Comparison of ENCODE assay signal across 8 cellular contexts in the genomic region with DNA sequence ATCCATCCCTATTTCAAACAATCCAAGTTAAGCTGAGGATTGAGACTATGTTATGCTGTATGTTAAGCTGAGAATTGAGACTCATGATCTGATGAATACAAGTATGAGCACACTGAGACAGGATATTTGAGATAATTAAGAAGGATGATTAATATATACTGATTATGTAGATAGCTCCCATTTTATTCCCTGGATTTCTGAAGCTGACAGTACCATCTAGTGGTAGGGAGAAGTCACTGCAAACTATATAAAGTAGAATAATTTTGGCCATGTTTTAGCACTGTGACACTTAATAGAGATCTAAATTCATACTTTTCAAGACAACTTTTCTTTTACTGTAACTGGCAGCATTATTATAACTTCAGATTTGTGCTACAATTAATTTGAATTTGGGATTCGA. TPM values are rescaled to one million over a fixed set of nuclear protein-coding genes. Genes with fewer than 3 reads are reported as not detected.
DNase-seq lines count a peak whose midpoint lies in the region; ATAC-seq and TF ChIP-seq lines count a peak whose summit lies in the region.

No MANE protein-coding gene starts in this region.

- H3K9me2 ChIP-seq in hepatocyte (replicated peaks; ENCODE audit: insufficient read depth): no peaks in the 10 kb centered on the region

- H3K4me3 ChIP-seq in AG04449 (ENCODE audit: low read depth, low read length) (no peak overlapping the region), hepatocyte (no peak overlapping the region), aorta (ENCODE audit: low read length in 2 of 2) (no peak overlapping the region)

- H3K27ac ChIP-seq in hepatocyte (no peak overlapping the region), aorta (ENCODE audit: low read depth in 1 of 2, low read length in 2 of 2) (no peak overlapping the region)

- in situ Hi-C loops in SK-MEL-5 (cut with HindIII; ENCODE audit: low pct_unique_long_range_greater_than_20kb, low sequenced_read_pairs): no loop called here

- CTCF ChIA-PET in AG04449 (lab: Yijun Ruan, JAX): interaction anchor here (0.9 to 3.6 kb wide), 17 partner anchors 10 to 607 kb away, joined by 3 to 20 read pairs (median 4); no protein-coding TSS in a partner anchor

- H3K36me3 ChIP-seq in hepatocyte (replicated peaks; ENCODE audit: insufficient read depth, low read depth) (no peaks in the 10 kb centered on the region), aorta (ENCODE audit: control insufficient read depth in 1 of 2, insufficient read depth in 2 of 2, low read length in 1 of 2) (no peaks in the 10 kb centered on the region)

- intact Hi-C loops in aorta (cut with DNase I): loop anchor here in 1 of 2 donors (10.0 kb wide), 1 partner anchor 601 kb away; no protein-coding TSS in a partner anchor

- H4K20me1 ChIP-seq in hepatocyte (ENCODE audit: insufficient read depth, poor library complexity, severe bottlenecking): no peaks in the 10 kb centered on the region

- ATAC-seq in HG03439 (IDR thresholded peaks at IDR 0.05; ENCODE audit: unreplicated experiment) (no peak), aorta (ENCODE audit: low FRiP score) (no peak)

- DNase-seq in AG04449 (ENCODE audit: low read depth, low spot score) (no peak), SK-MEL-5 (ENCODE audit: low read depth, low spot score) (peak; percentile 32), hepatocyte (ENCODE audit: low spot score) (no peak), aorta (no peak), DMS114 treated with DMSO at 0.1 percent for 48 hours (lab: John Stamatoyannopoulos, UW; ENCODE audit: unreplicated experiment) (no peak), NCI-H187 (lab: John Stamatoyannopoulos, UW) (no peak)

- POLR2A ChIA-PET in AG04449 (lab: Yijun Ruan, JAX): no interaction called here

- H3K79me2 ChIP-seq in hepatocyte: no peaks in the 10 kb centered on the region

- no peak overlapping the region for H2AFZ ChIP-seq in hepatocyte

- no peak overlapping the region for H3K4me2 ChIP-seq in hepatocyte

- H3K4me1 ChIP-seq in hepatocyte (ENCODE audit: insufficient read depth): no peaks in the 10 kb centered on the region
- no peaks in the 10 kb centered on the region for H3K4me1 ChIP-seq in aorta (ENCODE audit: control insufficient read depth in 1 of 2, insufficient read depth in 2 of 2, low read length in 2 of 2)

- H3K9me3 ChIP-seq in hepatocyte (ENCODE audit: low read depth) (no peaks in the 10 kb centered on the region), aorta (ENCODE audit: control insufficient read depth, low read length) (no peaks in the 10 kb centered on the region)

- no peaks in the 10 kb centered on the region for H3K27me3 ChIP-seq in hepatocyte
- no peaks in the 10 kb centered on the region for H3K27me3 ChIP-seq in aorta (ENCODE audit: control insufficient read depth in 1 of 2, insufficient read depth in 2 of 2, low read length in 1 of 2)

- 45% methylated on average over 1 of the region's 1 CpG for WGBS in hepatocyte (ENCODE audit: low lambda C conversion rate, missing lambda C conversion rate)
- 54 to 93% methylated on average over 1 of the region's 1 CpG for WGBS in aorta, 2 donors

- TF ChIP-seq CTCF in AG04449 (IDR thresholded peaks at IDR 0.05; ENCODE audit: insufficient read depth, low read length, missing control alignments): peak; percentile 39
- peak; percentile 62 for TF ChIP-seq CTCF in GM12873 (IDR thresholded peaks at IDR 0.05; ENCODE audit: insufficient read depth, low read depth, low read length, missing control alignments)
- peak; percentile 59 for TF ChIP-seq CTCF in hepatocyte (IDR thresholded peaks at IDR 0.05; ENCODE audit: poor library complexity)

RNA-seq across cellular contexts. Expression of a gene that starts 23.1 kb away (rescaled TPM):
- total RNA-seq in SK-MEL-5 (2014; rRNA removed; shearing (Covaris generic)): 29.4 and 35.2 TPM in 2 replicates
- polyA plus RNA-seq in SK-MEL-5 (2015; cell fraction: cytosol; rRNA removed): 19.8 and 33.6 TPM in 2 replicates
- 35.2 and 36.3 TPM in 2 replicates for polyA plus RNA-seq in SK-MEL-5 (2015; cell fraction: nucleus; rRNA removed)
- total RNA-seq in hepatocyte (20.8 and 23.5 TPM in 2 replicates), aorta (10 to 100 TPM; 12.4 to 16.1 TPM)
- polyA plus RNA-seq in hepatocyte (14.1 and 15.8 TPM in 2 replicates), aorta (1 to 10 TPM; 3.9 to 4.8 TPM)
